In the genomic region with DNA sequence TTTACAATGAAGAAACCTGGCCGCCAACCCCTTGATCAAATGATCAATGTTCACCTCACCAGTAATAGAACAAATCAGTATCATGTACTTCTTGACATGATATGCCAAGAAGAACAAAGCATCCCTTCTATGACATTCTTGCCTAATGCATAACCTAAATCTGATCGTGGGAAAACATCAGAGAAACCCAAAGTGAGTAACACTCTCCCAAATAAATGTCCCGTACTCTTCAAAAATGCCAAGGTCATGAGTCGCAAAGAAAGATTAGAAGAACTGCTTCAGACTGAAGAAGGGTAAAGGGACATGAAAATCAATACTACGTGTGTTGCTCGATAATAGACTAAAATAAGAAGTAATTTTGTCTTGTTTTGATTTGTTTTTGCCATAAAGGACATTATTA, we compare ENCODE assay signal across 18 cellular contexts.
"Had no signal": no experiment of that assay in that cellular context is flagged by ENCODE, and none has a peak within 500 bp of the region (broad histone marks: within the 10 kb centered on the region; RNA-seq: fewer than 3 reads in every experiment).

No MANE protein-coding gene starts in this region.

- H3K27me3 ChIP-seq: body of pancreas, esophagus squamous epithelium, gastroesophageal sphincter, sigmoid colon, stomach, upper lobe of right lung had no signal

- DNase-seq: activated CD4-positive, alpha-beta memory T cell treated with anti-CD3 and anti-CD28 coated beads for 36 hours; activated CD8-positive, alpha-beta memory T cell treated with anti-CD3 and anti-CD28 coated beads, Interleukin-2, amount 10 ng/mL, durations not matched to agents 7 days and 5 days; activated naive CD4-positive, alpha-beta T cell treated with anti-CD3 and anti-CD28 coated beads for 36 hours; activated T-cell treated with anti-CD3 and anti-CD28 coated beads, Interleukin-2, amount 50 U/mL, for 1 hour; body of pancreas; central memory CD4-positive, alpha-beta T cell; effector CD4-positive, alpha-beta T cell; esophagus squamous epithelium; naive thymus-derived CD8-positive, alpha-beta T cell; sigmoid colon; stimulated activated CD4-positive, alpha-beta T cell treated with anti-CD3 and anti-CD28 coated beads, Interleukin-1b, Interleukin-23, amount 100 ng/mL, for 48 hours; stomach; upper lobe of right lung had no signal

- H3K4me1 ChIP-seq: body of pancreas, gastroesophageal sphincter, parathyroid adenoma, sigmoid colon, stomach, upper lobe of right lung had no signal

- H3K36me3 ChIP-seq: esophagus squamous epithelium, gastroesophageal sphincter, sigmoid colon, stomach, thoracic aorta, upper lobe of right lung had no signal

- H3K9me3 ChIP-seq: body of pancreas, esophagus squamous epithelium, gastroesophageal sphincter, sigmoid colon, stomach, thoracic aorta, upper lobe of right lung had no signal

- ATAC-seq: activated CD8-positive, alpha-beta memory T cell treated with anti-CD3 and anti-CD28 coated beads, Interleukin-2, amount 10 ng/mL, durations not matched to agents 7 days and 5 days; body of pancreas; gastroesophageal sphincter; naive thymus-derived CD8-positive, alpha-beta T cell; upper lobe of right lung had no signal

- H3K79me2 ChIP-seq: parathyroid adenoma had no signal

- H3K4me3 ChIP-seq: body of pancreas, coronary artery, esophagus squamous epithelium, gastroesophageal sphincter, sigmoid colon, stomach, thoracic aorta, upper lobe of right lung had no signal

- H3K27ac ChIP-seq: body of pancreas, coronary artery, esophagus squamous epithelium, gastroesophageal sphincter, parathyroid adenoma, sigmoid colon, stomach, thoracic aorta, upper lobe of right lung, VCaP had no signal

- H3K9ac ChIP-seq: parathyroid adenoma had no signal

- H2AFZ ChIP-seq: parathyroid adenoma had no signal
